Comparison of ENCODE assay signal across 15 cellular contexts in genomic region chr1:40944841-40945430, GRCh38. TPM values are rescaled to one million over a fixed set of nuclear protein-coding genes. Genes with fewer than 3 reads are reported as not detected.
DNase-seq lines count a peak whose midpoint lies in the region; ATAC-seq, FAIRE-seq and TF ChIP-seq lines count a peak whose summit lies in the region.
"Had no signal": no experiment of that assay in that cellular context is flagged by ENCODE, and none has a peak within 500 bp of the region (broad histone marks: within the 10 kb centered on the region; RNA-seq: fewer than 3 reads in every experiment).

No MANE protein-coding gene starts in this region.

- H3K27me3 ChIP-seq in skeletal muscle tissue (ENCODE audit: control insufficient read depth in 3 of 3, insufficient read depth in 3 of 3, low read length in 3 of 3) (no peaks in the 10 kb centered on the region), HAP-1 (ENCODE audit: low read depth) (no peaks in the 10 kb centered on the region)
- H3K27me3 ChIP-seq: cardiac muscle cell had no signal

- H3K9ac ChIP-seq in kidney (ENCODE audit: low read length in 2 of 2) (no peak overlapping the region), skeletal muscle tissue (ENCODE audit: low read depth in 1 of 3, low read length in 3 of 3) (no peak overlapping the region)

- peaks cover 9 to 10% of the 10 kb centered on the region in 2 donors for H3K4me1 ChIP-seq in kidney (ENCODE audit: control insufficient read depth in 1 of 2, insufficient read depth in 1 of 2, low read depth in 1 of 2, low read length in 2 of 2)
- peaks cover 0 to 5% (median 0%) of the 10 kb centered on the region in 3 donors for H3K4me1 ChIP-seq in skeletal muscle tissue (ENCODE audit: control insufficient read depth in 3 of 3, insufficient read depth in 3 of 3, low read length in 3 of 3)
- no peaks in the 10 kb centered on the region for H3K4me1 ChIP-seq in HAP-1

- peaks cover 37% of the 10 kb centered on the region for H3K4me1 Mint-ChIP-seq in HFFc6 (ENCODE audit: low read depth)

- peak overlapping the region; percentile 53 for H3K4me3 Mint-ChIP-seq in HFFc6
- H3K4me3 Mint-ChIP-seq: activated T-cell treated with anti-CD3 and anti-CD28 coated beads, Interleukin-2, amount 50 U/mL, for 72 hours had no signal

- in situ Hi-C loops in HAP-1 (cut with MboI; ENCODE audit: low sequenced_read_pairs) = no loop called here

- no peak for ATAC-seq in activated CD4-positive, CD25-positive, alpha-beta regulatory T cell treated with anti-CD3 and anti-CD28 coated beads, Interleukin-2, amount 50 U/mL, for 24 hours
- ATAC-seq: activated T-cell treated with anti-CD3 and anti-CD28 coated beads, Interleukin-2, amount 50 U/mL, for 72 hours had no signal

- H3K27me3 Mint-ChIP-seq in HFFc6 (ENCODE audit: insufficient read depth) = peaks cover 1% of the 10 kb centered on the region

- DNase-seq in HFFc6 = peak; percentile 14
- DNase-seq in coronary artery (ENCODE audit: low spot score) = no peak
- no peak for DNase-seq in kidney
- no peak for DNase-seq in HAP-1 (ENCODE audit: low spot score in 2 of 2)
- DNase-seq in NCI-H2171 treated with DMSO at 0.1 percent for 48 hours (lab: John Stamatoyannopoulos, UW) = no peak
- DNase-seq in HuH-7.5 (ENCODE audit: low spot score) = no peak
- DNase-seq: activated T-cell treated with anti-CD3 and anti-CD28 coated beads, Interleukin-2, amount 50 U/mL, for 72 hours; foreskin melanocyte; NCI-H187 had no signal

- peak overlapping the region; percentile 28 for H3K4me3 ChIP-seq in coronary artery
- no peak overlapping the region for H3K4me3 ChIP-seq in kidney (ENCODE audit: low read length in 2 of 2)
- H3K4me3 ChIP-seq in skeletal muscle tissue (ENCODE audit: low read length in 3 of 3) = no peak overlapping the region
- H3K4me3 ChIP-seq in HAP-1 = no peak overlapping the region
- H3K4me3 ChIP-seq: cardiac muscle cell had no signal

- intact Hi-C loops in kidney (cut with DNase I) = no loop called here

- peaks cover 10% of the 10 kb centered on the region for H3K36me3 Mint-ChIP-seq in HFFc6 (ENCODE audit: low read depth)

- peak overlapping the region; percentile 93 to 95 for H3K27ac ChIP-seq in coronary artery
- H3K27ac ChIP-seq in kidney (ENCODE audit: low read depth in 2 of 2, low read length in 2 of 2) = peak overlapping the region; percentile 71 to 89
- peak overlapping the region; percentile 5 for H3K27ac ChIP-seq in skeletal muscle tissue (ENCODE audit: low read depth, low read length)
- H3K27ac ChIP-seq: C4-2B, cardiac muscle cell had no signal

- H3K9me3 ChIP-seq in kidney (ENCODE audit: control insufficient read depth in 1 of 2, low read length in 2 of 2) (no peaks in the 10 kb centered on the region), skeletal muscle tissue (ENCODE audit: control insufficient read depth in 3 of 3, low read length in 3 of 3) (no peaks in the 10 kb centered on the region), HAP-1 (no peaks in the 10 kb centered on the region)

- peak; percentile 50 for FAIRE-seq in kidney (lab: Jason Lieb, UNC)
- FAIRE-seq: RCC 7860, TTC549 had no signal

- no peak for TF ChIP-seq CTCF in HFFc6 (IDR thresholded peaks at IDR 0.05)
- no peak for TF ChIP-seq CTCF in coronary artery (IDR thresholded peaks at IDR 0.05)
- no peak for TF ChIP-seq CTCF in kidney (IDR thresholded peaks at IDR 0.05; ENCODE audit: borderline replicate concordance, extremely low read depth, insufficient read depth)

- H3K36me3 ChIP-seq in kidney (ENCODE audit: control insufficient read depth in 1 of 2, insufficient read depth in 2 of 2, low read length in 2 of 2) = no peaks in the 10 kb centered on the region
- H3K36me3 ChIP-seq in skeletal muscle tissue (ENCODE audit: control insufficient read depth in 3 of 3, insufficient read depth in 3 of 3, low read length in 3 of 3) = no peaks in the 10 kb centered on the region
- H3K36me3 ChIP-seq in HAP-1 (replicated peaks) = no peaks in the 10 kb centered on the region
- H3K36me3 ChIP-seq: cardiac muscle cell had no signal

- peak overlapping the region; percentile 81 for H3K27ac Mint-ChIP-seq in HFFc6
- H3K27ac Mint-ChIP-seq: activated T-cell treated with anti-CD3 and anti-CD28 coated beads, Interleukin-2, amount 50 U/mL, for 72 hours had no signal

- peaks cover 9% of the 10 kb centered on the region for H3K9me3 Mint-ChIP-seq in HFFc6
- H3K9me3 Mint-ChIP-seq: activated T-cell treated with anti-CD3 and anti-CD28 coated beads, Interleukin-2, amount 50 U/mL, for 72 hours had no signal

RNA-seq across cellular contexts. Expression of gene CTPS1, which starts 34.6 kb away (rescaled TPM):
- 100 to 1,000 TPM in 1 of 6 experiments, 10 to 100 TPM in 5; 89.3 to 125 (median 91.6) TPM for total RNA-seq in HFFc6 (2021; fragmentation: NEBNext Ultra II Directional; extraction: Animal tissue kit (Norgen Biotek cat#: 25700))
- 23.8 TPM for total RNA-seq in kidney
- polyA plus RNA-seq in kidney (ENCODE audit: insufficient read depth, low read depth, low replicate concordance) = 8.8 TPM
- 16.2 TPM for total RNA-seq in skeletal muscle tissue

Comparison
In these comparisons a context has a peak if more than half of its experiments do, and no peak if none do; other contexts are left out.
1. H3K27ac ChIP-seq: peak in every context shown above with its lines; median percentile 94 in coronary artery; 80 in kidney; 5 in skeletal muscle tissue.